ENCODE assay signal across 8 cellular contexts in the genomic region with DNA sequence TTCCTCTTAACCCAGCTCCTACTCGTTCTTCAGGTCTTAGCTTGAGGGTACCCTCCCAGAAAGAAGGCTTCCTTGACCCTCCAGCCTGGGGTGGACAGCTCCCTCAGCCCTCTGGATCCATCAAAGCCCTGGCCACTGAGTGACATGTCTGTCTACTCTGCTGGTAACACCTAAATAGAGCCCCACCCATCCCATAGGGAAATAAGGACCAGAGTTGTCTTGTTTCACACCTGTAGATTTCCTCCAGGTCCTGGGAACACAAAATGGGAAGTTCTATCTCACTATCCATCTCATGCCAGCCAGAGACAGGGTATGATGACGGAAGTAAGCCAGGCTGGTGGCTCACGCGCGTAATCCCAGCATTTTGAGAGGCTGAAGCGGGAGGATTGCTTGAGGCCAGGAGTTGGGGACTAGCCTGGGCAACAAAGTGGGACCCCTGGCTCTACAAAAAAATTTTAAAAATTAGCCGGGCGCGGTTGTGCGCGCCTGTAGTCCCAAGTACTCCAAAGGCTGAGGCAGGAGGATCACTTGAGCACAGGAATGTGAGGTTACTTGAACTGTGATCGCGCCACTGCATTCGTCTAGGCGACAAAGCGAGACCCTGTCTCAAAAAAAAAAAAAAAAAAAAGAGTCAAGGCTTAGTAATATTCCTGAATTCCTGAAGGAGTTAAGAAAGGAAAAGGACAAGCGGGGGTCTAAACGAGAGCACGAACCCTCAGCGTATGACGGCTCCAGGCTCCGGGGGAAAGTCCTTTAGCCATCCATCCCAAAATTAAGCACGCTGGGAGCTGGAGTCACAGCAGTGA. TPM values are rescaled to one million over a fixed set of nuclear protein-coding genes. Genes with fewer than 3 reads are reported as not detected.
DNase-seq lines count a peak whose midpoint lies in the region; ATAC-seq and TF ChIP-seq lines count a peak whose summit lies in the region.

No MANE protein-coding gene starts in this region.

- CTCF ChIA-PET in CD4-positive, alpha-beta memory T cell (lab: Charles Lee; ENCODE audit: partially characterized antibody) = interaction anchor here (0.6 to 12.4 kb wide), 26 partner anchors 9 to 648 kb away, joined by 3 to 165 read pairs (median 5); partner anchors contain the start of genes B9D2, HNRNPUL1 and TGFB1
- CTCF ChIA-PET in MCF 10A (lab: Yijun Ruan, JAX) = interaction anchor here (0.6 to 3.2 kb wide), 17 partner anchors 9 to 624 kb away, joined by 3 to 30 read pairs (median 6); partner anchors contain the start of genes B9D2 and HNRNPUL1

- POLR2A ChIA-PET in CD4-positive, alpha-beta memory T cell (lab: Charles Lee; ENCODE audit: partially characterized antibody) = interaction anchor here (0.8 to 26.9 kb wide), 17 partner anchors 10 to 575 kb away, joined by 3 to 711 read pairs (median 9); partner anchors contain the start of genes ACTMAP, B3GNT8, B9D2 and HNRNPUL1
- POLR2A ChIA-PET in MCF 10A (lab: Yijun Ruan, JAX) = interaction anchor here (0.6 to 4.2 kb wide), 19 partner anchors 11 to 130 kb away, joined by 3 to 54 read pairs (median 5); partner anchors contain the start of genes AXL, B9D2, HNRNPUL1 and TGFB1

- no peak for TF ChIP-seq RAD21 in liver (IDR thresholded peaks at IDR 0.05)

- peak overlapping the region; percentile 92 for H3K27ac ChIP-seq in CD4-positive, alpha-beta memory T cell (ENCODE audit: low read depth, low read length)
- peak overlapping the region; percentile 86 to 97 for H3K27ac ChIP-seq in liver (ENCODE audit: low read depth in 1 of 2, low read length in 2 of 2)
- H3K27ac ChIP-seq in suprapubic skin = peak overlapping the region; percentile 98

- no peaks in the 10 kb centered on the region for H3K27me3 ChIP-seq in CD4-positive, alpha-beta memory T cell (ENCODE audit: insufficient read depth, low read length)
- H3K27me3 ChIP-seq in liver (ENCODE audit: control insufficient read depth in 4 of 4, insufficient read depth in 4 of 4, low read length in 3 of 4) (no peaks in the 10 kb centered on the region), suprapubic skin (no peaks in the 10 kb centered on the region)

- BruUV-seq in MCF 10A (replicated peaks; lab: Mats Ljungman, UMichigan) = TSS peak; percentile 78

- H3K9me3 Mint-ChIP-seq in CD4-positive, alpha-beta memory T cell = peaks cover 0 to 14% (median 0%) of the 10 kb centered on the region in 8 donors
- H3K9me3 Mint-ChIP-seq in MCF 10A (ENCODE audit: unreplicated experiment) = no peaks in the 10 kb centered on the region

- peak overlapping the region; percentile 94 to 97 for H3K9ac ChIP-seq in liver (ENCODE audit: low read depth in 1 of 2, low read length in 2 of 2)

- H3K9me3 ChIP-seq in CD4-positive, alpha-beta memory T cell (ENCODE audit: control insufficient read depth in 1 of 2, low read length in 2 of 2) = no peaks in the 10 kb centered on the region
- H3K9me3 ChIP-seq in liver (ENCODE audit: control insufficient read depth in 4 of 4, low read length in 3 of 4) = no peaks in the 10 kb centered on the region
- H3K9me3 ChIP-seq in suprapubic skin = no peaks in the 10 kb centered on the region

- peak in 1 of 5 donors; percentile 46 for DNase-seq in CD4-positive, alpha-beta memory T cell
- peak; percentile 26 for DNase-seq in M059J (ENCODE audit: low read depth)
- peak; percentile 29 for DNase-seq in MCF 10A (ENCODE audit: unreplicated experiment)
- DNase-seq in suprapubic skin (ENCODE audit: low spot score in 2 of 2) = no peak
- no peak for DNase-seq in NCI-H1105 treated with DMSO at 0.1 percent for 48 hours (lab: John Stamatoyannopoulos, UW)

- H3K4me1 ChIP-seq in CD4-positive, alpha-beta memory T cell (ENCODE audit: insufficient read depth, low read length) = peaks cover 84% of the 10 kb centered on the region
- H3K4me1 ChIP-seq in liver (ENCODE audit: control insufficient read depth in 4 of 4, insufficient read depth in 4 of 4, low read length in 3 of 4) (peaks cover 0 to 35% (median 25%) of the 10 kb centered on the region in 4 donors), suprapubic skin (peaks cover 42% of the 10 kb centered on the region)

- no peaks in the 10 kb centered on the region for H3K27me3 Mint-ChIP-seq in CD4-positive, alpha-beta memory T cell
- H3K27me3 Mint-ChIP-seq in MCF 10A (ENCODE audit: insufficient read depth, unreplicated experiment) = no peaks in the 10 kb centered on the region

- peak overlapping the region; percentile 96 to 100 (median 97) for H3K4me3 Mint-ChIP-seq in CD4-positive, alpha-beta memory T cell
- peak overlapping the region; percentile 87 for H3K4me3 Mint-ChIP-seq in MCF 10A (ENCODE audit: unreplicated experiment)

- intact Hi-C loops in CD4-positive, alpha-beta memory T cell (cut with micrococcal nuclease) = loop anchor here (1.0 to 5.0 kb wide), 6 partner anchors 19 to 647 kb away; partner anchors contain the start of genes BCKDHA and EXOSC5
- intact Hi-C loops in MCF 10A (cut with micrococcal nuclease) = loop anchor here (2.0 to 5.0 kb wide), 3 partner anchors 43 to 167 kb away; partner anchors contain the start of gene TGFB1

- no peak for TF ChIP-seq POLR2A in suprapubic skin (IDR thresholded peaks at IDR 0.05)

- peak overlapping the region; percentile 82 to 98 for H3K4me3 ChIP-seq in CD4-positive, alpha-beta memory T cell (ENCODE audit: low read length in 2 of 2)
- H3K4me3 ChIP-seq in liver (ENCODE audit: low read depth in 1 of 3, low read length in 3 of 3) (peak overlapping the region; percentile 80 to 100 (median 93)), suprapubic skin (peak overlapping the region; percentile 85)

- peaks cover 25 to 71% of the 10 kb centered on the region in 2 donors for H3K36me3 Mint-ChIP-seq in CD4-positive, alpha-beta memory T cell
- peaks cover 83% of the 10 kb centered on the region for H3K36me3 Mint-ChIP-seq in MCF 10A (ENCODE audit: insufficient read depth, unreplicated experiment)

- no peak for ATAC-seq in GM18517 (IDR thresholded peaks at IDR 0.05; ENCODE audit: unreplicated experiment)
- no peak for ATAC-seq in GM18867 (IDR thresholded peaks at IDR 0.05; ENCODE audit: unreplicated experiment)

- H3K27ac Mint-ChIP-seq in CD4-positive, alpha-beta memory T cell = peak overlapping the region; percentile 97 to 100 (median 99)
- peak overlapping the region; percentile 96 for H3K27ac Mint-ChIP-seq in MCF 10A (ENCODE audit: low read depth, unreplicated experiment)

- H3K4me1 Mint-ChIP-seq in CD4-positive, alpha-beta memory T cell = peaks cover 49 to 92% (median 75%) of the 10 kb centered on the region in 4 donors
- H3K4me1 Mint-ChIP-seq in MCF 10A (ENCODE audit: insufficient read depth, unreplicated experiment) = peaks cover 29% of the 10 kb centered on the region

- WGBS in liver = 8% methylated on average over 23 of the region's 23 CpGs
- 5% methylated on average over 23 of the region's 23 CpGs for WGBS in suprapubic skin

- TF ChIP-seq EP300 in suprapubic skin (IDR thresholded peaks at IDR 0.05) = no peak

- TF ChIP-seq CTCF in MCF 10A (IDR thresholded peaks at IDR 0.05; ENCODE audit: unreplicated experiment) (no peak), liver (IDR thresholded peaks at IDR 0.05; ENCODE audit: low read depth, low read length, missing input control) (no peak), suprapubic skin (IDR thresholded peaks at IDR 0.05) (no peak)

- H3K36me3 ChIP-seq in CD4-positive, alpha-beta memory T cell (ENCODE audit: insufficient read depth, low read length) = peaks cover 33% of the 10 kb centered on the region
- H3K36me3 ChIP-seq in liver (ENCODE audit: control insufficient read depth in 4 of 4, insufficient read depth in 3 of 4, low read depth in 1 of 4, low read length in 3 of 4) = peaks cover 10 to 32% (median 20%) of the 10 kb centered on the region in 4 donors
- H3K36me3 ChIP-seq in suprapubic skin = peaks cover 47% of the 10 kb centered on the region

TF ChIP-seq in liver, 16 proteins besides CTCF, POLR2A, EP300 and RAD21:
- TF ChIP-seq JUND (IDR thresholded peaks at IDR 0.05) = peak in 1 of 2 donors; percentile 10
- TF ChIP-seq NR2F2 (IDR thresholded peaks at IDR 0.05) = no peak

RNA-seq across cellular contexts. Expression of gene CCDC97, which starts 0.5 kb away (rescaled TPM):
- 10 to 100 TPM; 56.4 to 61.4 TPM for total RNA-seq in CD4-positive, alpha-beta memory T cell
- polyA plus RNA-seq in CD4-positive, alpha-beta memory T cell = 10 to 100 TPM; 23.2 to 32.3 TPM
- 5.6 and 7.2 TPM in 2 replicates for total RNA-seq in M059J (2014; rRNA removed; shearing (Covaris generic))
- total RNA-seq in MCF 10A (2022) = 25.0 and 28.5 TPM in 2 replicates
- total RNA-seq in liver = 1 to 10 TPM; 3.8 to 5.6 TPM
- 1 to 10 TPM; 5.0 to 5.7 TPM for polyA plus RNA-seq in liver
- total RNA-seq in suprapubic skin = 10 to 100 TPM; 13.4 to 30.0 (median 18.5) TPM

RNA-seq across cellular contexts. Expression of gene TGFB1, which starts 44.3 kb away (rescaled TPM):
- total RNA-seq in CD4-positive, alpha-beta memory T cell = 100 to 1,000 TPM; 136 to 143 TPM
- polyA plus RNA-seq in CD4-positive, alpha-beta memory T cell = 10 to 100 TPM; 28.1 to 83.7 TPM
- total RNA-seq in M059J (2014; rRNA removed; shearing (Covaris generic)) = 10.1 and 22.9 TPM in 2 replicates
- 27.8 and 33.7 TPM in 2 replicates for total RNA-seq in MCF 10A (2022)
- 10 to 100 TPM in 1 of 2 donors, 1 to 10 TPM in 1; 4.9 to 10.6 TPM for total RNA-seq in liver
- polyA plus RNA-seq in liver = 1 to 10 TPM in 1 of 2 donors, under 1 TPM in 1; 0.83 to 8.9 TPM
- 10 to 100 TPM; 16.4 to 19.9 (median 17.4) TPM for total RNA-seq in suprapubic skin

RNA-seq across cellular contexts. Expression of gene HNRNPUL1, which starts 45.3 kb away (rescaled TPM):
- 100 to 1,000 TPM; 300 TPM for total RNA-seq in CD4-positive, alpha-beta memory T cell
- polyA plus RNA-seq in CD4-positive, alpha-beta memory T cell = 100 to 1,000 TPM in 1 of 2 donors, 10 to 100 TPM in 1; 37.8 to 110 TPM
- 94.9 and 143 TPM in 2 replicates for total RNA-seq in M059J (2014; rRNA removed; shearing (Covaris generic))
- total RNA-seq in MCF 10A (2022) (179 and 204 TPM in 2 replicates), liver (10 to 100 TPM; 55.5 to 80.2 TPM), suprapubic skin (100 to 1,000 TPM; 140 to 213 (median 188) TPM)
- polyA plus RNA-seq in liver = 10 to 100 TPM; 34.9 to 35.9 TPM

RNA-seq across cellular contexts. Expression of gene B9D2, which starts 54.5 kb away (rescaled TPM):
- 10 to 100 TPM; 11.6 to 15.2 TPM for total RNA-seq in CD4-positive, alpha-beta memory T cell
- 10 to 100 TPM; 12.9 to 22.4 TPM for polyA plus RNA-seq in CD4-positive, alpha-beta memory T cell
- total RNA-seq in M059J (2014; rRNA removed; shearing (Covaris generic)) = 8.2 and 9.9 TPM in 2 replicates
- total RNA-seq in MCF 10A (2022) (5.5 and 5.7 TPM in 2 replicates), liver (1 to 10 TPM; 2.4 to 2.5 TPM), suprapubic skin (1 to 10 TPM; 2.8 to 9.3 (median 4.8) TPM)
- 1 to 10 TPM; 3.5 to 3.7 TPM for polyA plus RNA-seq in liver

Comparison
In these comparisons a context has a peak if more than half of its experiments do, and no peak if none do; other contexts are left out.
1. DNase-seq: peak in M059J (single experiment) and MCF 10A (single experiment); none in suprapubic skin (0 of 2) and NCI-H1105 treated with DMSO at 0.1 percent for 48 hours (single experiment).
2. Peak in every context shown above with its lines, with median percentiles within 50 percentile points of each other: H3K27ac ChIP-seq and H3K4me3 ChIP-seq.